21 cellular contexts compared by ENCODE assay signal in genomic region chrX:22585831-22586230, GRCh38.
DNase-seq lines count a peak whose midpoint lies in the region; ATAC-seq, FAIRE-seq and TF ChIP-seq lines count a peak whose summit lies in the region.
"Had no signal": no experiment of that assay in that cellular context is flagged by ENCODE, and none has a peak within 500 bp of the region (broad histone marks: within the 10 kb centered on the region; RNA-seq: fewer than 3 reads in every experiment).

No MANE protein-coding gene starts in this region.

- SMC1A ChIA-PET in GM12878 (lab: Charles Lee; ENCODE audit: uncharacterized antibody, unreplicated experiment) = interaction anchor here (0.6 kb wide), 1 partner anchor 692 kb away, joined by 3 read pairs; no protein-coding TSS in a partner anchor

- intact Hi-C loops in GM12878 (cut with micrococcal nuclease; ENCODE audit: unreplicated experiment) = no loop called here

- no peak for TF ChIP-seq EP300 in GM12878 (IDR thresholded peaks at IDR 0.05; ENCODE audit: borderline replicate concordance in 1 of 2, control insufficient read depth in 1 of 2, low read depth in 2 of 2, low read length in 2 of 2)

- TF ChIP-seq POLR2A in GM12878 (IDR thresholded peaks at IDR 0.05; ENCODE audit: low read depth, low read length) = no peak

- no peak for TF ChIP-seq RAD21 in GM12878 (IDR thresholded peaks at IDR 0.05; ENCODE audit: insufficient read depth, low read depth, low read length)

- 0% methylated on average over 1 of the region's 1 CpG for whole genome bisulfite sequencing in GM12878 (ENCODE audit: insufficient coverage, insufficient replicate concordance, low lambda C conversion rate, missing lambda C conversion rate)

- H3K27me3 ChIP-seq in GM12878 (replicated peaks in 1 of 2; ENCODE audit: control insufficient read depth in 2 of 2, insufficient read depth in 2 of 2, low read length in 1 of 2) = no peaks in the 10 kb centered on the region
- H3K27me3 ChIP-seq: testis had no signal

- H4K20me1 ChIP-seq in GM12878 (ENCODE audit: control insufficient read depth, insufficient read depth) = no peaks in the 10 kb centered on the region

- no peaks in the 10 kb centered on the region for H3K4me1 ChIP-seq in GM12878 (ENCODE audit: control insufficient read depth, insufficient read depth, low read length)
- H3K4me1 ChIP-seq: testis had no signal

- H3K4me2 ChIP-seq in GM12878 (ENCODE audit: control insufficient read depth, insufficient read depth) = no peak overlapping the region

- BruUV-seq in GM12878 (replicated peaks; lab: Mats Ljungman, UMichigan) = no TSS peak

- RAD21 ChIA-PET in GM12878 (lab: Charles Lee; ENCODE audit: unreplicated experiment) = no interaction called here

- POLR2A ChIA-PET in GM12878 (lab: Charles Lee) = no interaction called here

- no peaks in the 10 kb centered on the region for H3K79me2 ChIP-seq in GM12878 (ENCODE audit: control insufficient read depth, insufficient read depth, low read length)

- in situ Hi-C loops in GM12878 (cut with MboI) (no loop called here), KBM-7 (cut with MboI; ENCODE audit: low pct_unique_long_range_greater_than_20kb, low sequenced_read_pairs) (no loop called here)

- ATAC-seq in GM18873 (IDR thresholded peaks at IDR 0.05; ENCODE audit: low FRiP score, unreplicated experiment) (peak; percentile 53), GM21529 (IDR thresholded peaks at IDR 0.05; ENCODE audit: unreplicated experiment) (peak; percentile 83), HG03060 (IDR thresholded peaks at IDR 0.05; ENCODE audit: low read depth, unreplicated experiment) (peak; percentile 65), GM12878 (peak; percentile 65), GM18907 (IDR thresholded peaks at IDR 0.05; ENCODE audit: unreplicated experiment) (no peak)
- ATAC-seq: activated CD8-positive, alpha-beta T cell treated with anti-CD3 and anti-CD28 coated beads for 36 hours; activated T-cell treated with anti-CD3 and anti-CD28 coated beads, Interleukin-2, amount 50 U/mL, for 4 hours; effector memory CD8-positive, alpha-beta T cell; left ventricle myocardium superior; T-helper 17 cell had no signal

- DNase-seq in GM12878 (ENCODE audit: low read depth, low spot score) = peak; percentile 8
- no peak for DNase-seq in KBM-7
- no peak for DNase-seq in NCI-H2171 treated with DMSO at 0.1 percent for 48 hours (lab: John Stamatoyannopoulos, UW)
- DNase-seq in stimulated activated naive CD4-positive, alpha-beta T cell treated with Interleukin-2 at 50 U/mL for 16 hours (lab: John Stamatoyannopoulos, UW) = no peak
- DNase-seq: activated B cell treated with CpG ODN at 0.5 μM for 24 hours; activated CD8-positive, alpha-beta T cell treated with anti-CD3 and anti-CD28 coated beads for 36 hours; activated naive CD4-positive, alpha-beta T cell treated with anti-CD3 and anti-CD28 coated beads, Interleukin-2, amount 10 ng/mL, durations not matched to agents 7 days and 5 days; activated T-cell treated with anti-CD3 and anti-CD28 coated beads, Interleukin-2, amount 50 U/mL, for 4 hours; effector memory CD8-positive, alpha-beta T cell; glutamatergic neuron; left ventricle myocardium superior; NCI-H2029; NCI-H510A treated with DMSO at 0.1 percent for 48 hours; SHP77 treated with DMSO at 0.1 percent for 48 hours; stimulated activated CD4-positive, alpha-beta T cell treated with anti-CD3 and anti-CD28 coated beads, Interleukin-4, amount 100 ng/mL, for 4 hours; T-helper 17 cell; testis had no signal

- no peak overlapping the region for H3K4me3 ChIP-seq in GM12878
- H3K4me3 ChIP-seq: testis had no signal

- H3K36me3 ChIP-seq in GM12878 (ENCODE audit: control insufficient read depth in 2 of 2, insufficient read depth in 2 of 2, low read length in 1 of 2) = no peaks in the 10 kb centered on the region

- TF ChIP-seq CTCF in GM12878 (IDR thresholded peaks at IDR 0.05 in 2 of 3, conservative IDR thresholded peaks at IDR 0.05 in 1 of 3; ENCODE audit: control insufficient read depth in 2 of 3, extremely low read depth in 1 of 3, insufficient read depth in 1 of 3, low read depth in 3 of 3, low read length in 3 of 3) = no peak

- no peak overlapping the region for H3K27ac ChIP-seq in GM12878 (ENCODE audit: control insufficient read depth, insufficient read depth)
- H3K27ac ChIP-seq: testis had no signal

- H3K9me3 ChIP-seq in GM12878 (replicated peaks; ENCODE audit: control insufficient read depth, insufficient read depth, low read length) = no peaks in the 10 kb centered on the region
- H3K9me3 ChIP-seq: testis had no signal

- no peak overlapping the region for H2AFZ ChIP-seq in GM12878 (ENCODE audit: control insufficient read depth, low read depth, low read length)

- no peak for FAIRE-seq in GM12878 (lab: Jason Lieb, UNC)

- no peak overlapping the region for H3K9ac ChIP-seq in GM12878 (ENCODE audit: control insufficient read depth, insufficient read depth, low read length)

- CTCF ChIA-PET in GM12878 (lab: Yijun Ruan, JAX) = no interaction called here

TF ChIP-seq in GM12878, 131 proteins besides CTCF, POLR2A, EP300 and RAD21:
- TF ChIP-seq PAX5 (IDR thresholded peaks at IDR 0.05; ENCODE audit: borderline replicate concordance, low read depth, low read length) (no peak), NR2C1 (IDR thresholded peaks at IDR 0.05) (no peak; the same call in 1 of the 2 replicates), SIX5 (IDR thresholded peaks at IDR 0.05; ENCODE audit: low read depth, low read length, severe bottlenecking) (no peak), KAT2A (conservative IDR thresholded peaks at IDR 0.05; ENCODE audit: control insufficient read depth, low read depth, low read length) (no peak), SPI1 (IDR thresholded peaks at IDR 0.05; ENCODE audit: borderline replicate concordance, insufficient read depth, low read depth, low read length) (peak; percentile 76; the same call in 1 of the 2 replicates), ASH2L (IDR thresholded peaks at IDR 0.05; ENCODE audit: borderline replicate concordance, low read depth) (no peak), BCL11A (IDR thresholded peaks at IDR 0.05; ENCODE audit: low read depth, low read length) (0 out of 2 replicates have a peak, but pooled peaks have one; percentile 29), NFXL1 (IDR thresholded peaks at IDR 0.05; ENCODE audit: borderline replicate concordance) (no peak), ZNF384 (IDR thresholded peaks at IDR 0.05; ENCODE audit: borderline replicate concordance, low read depth, low read length) (peak; percentile 24; the same call in 1 of the 2 replicates), SKIL (IDR thresholded peaks at IDR 0.05; ENCODE audit: low read depth, poor library complexity, severe bottlenecking) (no peak), POLR2AphosphoS2 (IDR thresholded peaks at IDR 0.05; ENCODE audit: low read depth, low read length) (no peak)
